Comparison of ENCODE assay signal across 14 cellular contexts in the genomic region with DNA sequence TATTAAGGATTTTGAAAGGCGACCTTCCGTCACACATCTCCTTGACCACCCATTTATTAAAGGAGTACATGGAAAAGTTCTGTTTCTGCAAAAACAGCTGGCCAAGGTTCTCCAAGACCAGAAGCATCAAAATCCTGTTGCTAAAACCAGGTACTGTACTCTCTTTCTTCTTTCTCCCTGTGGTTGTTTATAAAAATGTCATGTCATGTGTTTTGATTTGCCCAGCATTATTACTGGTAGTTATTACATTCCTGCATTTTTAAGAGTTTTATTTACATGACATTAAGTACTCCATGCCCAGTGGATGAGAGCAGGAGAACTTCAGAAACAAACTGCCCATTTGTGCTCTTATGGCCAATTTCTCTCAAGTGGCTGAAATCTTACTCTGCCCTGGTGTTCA.
DNase-seq lines count a peak whose midpoint lies in the region; ATAC-seq and TF ChIP-seq lines count a peak whose summit lies in the region.
"Had no signal": no experiment of that assay in that cellular context is flagged by ENCODE, and none has a peak within 500 bp of the region (broad histone marks: within the 10 kb centered on the region; RNA-seq: fewer than 3 reads in every experiment).

No MANE protein-coding gene starts in this region.

- no peaks in the 10 kb centered on the region for H4K20me1 ChIP-seq in neural progenitor cell (ENCODE audit: low read depth)
- H4K20me1 ChIP-seq: BLaER1 had no signal

- no peaks in the 10 kb centered on the region for H3K9me3 Mint-ChIP-seq in T-helper 2 cell treated with Interferon-gamma antibody and Interleukin-4, amounts not matched to agents 5 μg/mL and 100 μg/mL, for 36 hours
- H3K9me3 Mint-ChIP-seq in activated naive CD8-positive, alpha-beta T cell treated with anti-CD3 and anti-CD28 coated beads, Interleukin-2, amount 10 ng/mL, durations not matched to agents 7 days and 5 days = peaks cover 2% of the 10 kb centered on the region
- no peaks in the 10 kb centered on the region for H3K9me3 Mint-ChIP-seq in activated naive CD8-positive, alpha-beta T cell treated with anti-CD3 and anti-CD28 coated beads for 36 hours
- H3K9me3 Mint-ChIP-seq in neural progenitor cell = no peaks in the 10 kb centered on the region
- H3K9me3 Mint-ChIP-seq: CD14-positive monocyte; CD4-positive, alpha-beta memory T cell had no signal

- H3K27me3 Mint-ChIP-seq in T-helper 2 cell treated with Interferon-gamma antibody and Interleukin-4, amounts not matched to agents 5 μg/mL and 100 μg/mL, for 36 hours (ENCODE audit: low read depth) = no peaks in the 10 kb centered on the region
- peaks cover 7% of the 10 kb centered on the region for H3K27me3 Mint-ChIP-seq in activated naive CD8-positive, alpha-beta T cell treated with anti-CD3 and anti-CD28 coated beads, Interleukin-2, amount 10 ng/mL, durations not matched to agents 7 days and 5 days
- peaks cover 71% of the 10 kb centered on the region for H3K27me3 Mint-ChIP-seq in activated naive CD8-positive, alpha-beta T cell treated with anti-CD3 and anti-CD28 coated beads for 36 hours
- H3K27me3 Mint-ChIP-seq in neural progenitor cell (ENCODE audit: insufficient read depth, low read depth) = peaks cover 9% of the 10 kb centered on the region

- peak overlapping the region; percentile 80 for H3K4me3 Mint-ChIP-seq in T-helper 2 cell treated with Interferon-gamma antibody and Interleukin-4, amounts not matched to agents 5 μg/mL and 100 μg/mL, for 36 hours
- H3K4me3 Mint-ChIP-seq in activated naive CD8-positive, alpha-beta T cell treated with anti-CD3 and anti-CD28 coated beads, Interleukin-2, amount 10 ng/mL, durations not matched to agents 7 days and 5 days = peak overlapping the region; percentile 25
- no peak overlapping the region for H3K4me3 Mint-ChIP-seq in activated naive CD8-positive, alpha-beta T cell treated with anti-CD3 and anti-CD28 coated beads for 36 hours
- no peak overlapping the region for H3K4me3 Mint-ChIP-seq in neural progenitor cell

- peaks cover 18% of the 10 kb centered on the region for H3K79me2 ChIP-seq in neural progenitor cell (ENCODE audit: low read depth)

- no peak overlapping the region for H3K9ac ChIP-seq in neural progenitor cell
- H3K9ac ChIP-seq: BLaER1 had no signal

- no peaks in the 10 kb centered on the region for H3K9me3 ChIP-seq in neural progenitor cell (ENCODE audit: low read depth)
- H3K9me3 ChIP-seq: BLaER1 had no signal

- no peak overlapping the region for H2AFZ ChIP-seq in neural progenitor cell (replicated peaks)

- DNase-seq in T-helper 2 cell treated with Interferon-gamma antibody and Interleukin-4, amounts not matched to agents 5 μg/mL and 100 μg/mL, for 36 hours (ENCODE audit: low spot score) = no peak
- DNase-seq in T-helper 2 cell (no peak), neural progenitor cell (ENCODE audit: low spot score) (no peak), DMS53 (lab: John Stamatoyannopoulos, UW) (no peak)
- no peak for DNase-seq in activated naive CD8-positive, alpha-beta T cell treated with anti-CD3 and anti-CD28 coated beads, Interleukin-2, amount 10 ng/mL, durations not matched to agents 7 days and 5 days
- DNase-seq in activated naive CD8-positive, alpha-beta T cell treated with anti-CD3 and anti-CD28 coated beads for 36 hours = no peak
- no peak for DNase-seq in activated CD4-positive, CD25-positive, alpha-beta regulatory T cell (lab: John Stamatoyannopoulos, UW)
- DNase-seq: CD4-positive, alpha-beta memory T cell; GF-D8 had no signal

- TF ChIP-seq CTCF in VCaP (conservative IDR thresholded peaks at IDR 0.05) (no peak), neural progenitor cell (IDR thresholded peaks at IDR 0.05) (no peak)

- H3F3A ChIP-seq in neural progenitor cell (ENCODE audit: low read depth) = peaks cover 28% of the 10 kb centered on the region

- H3K4me3 ChIP-seq in neural progenitor cell = no peak overlapping the region
- H3K4me3 ChIP-seq: BLaER1 had no signal

- peak overlapping the region; percentile 47 for H3K27ac Mint-ChIP-seq in T-helper 2 cell treated with Interferon-gamma antibody and Interleukin-4, amounts not matched to agents 5 μg/mL and 100 μg/mL, for 36 hours
- H3K27ac Mint-ChIP-seq in activated naive CD8-positive, alpha-beta T cell treated with anti-CD3 and anti-CD28 coated beads, Interleukin-2, amount 10 ng/mL, durations not matched to agents 7 days and 5 days = no peak overlapping the region
- no peak overlapping the region for H3K27ac Mint-ChIP-seq in activated naive CD8-positive, alpha-beta T cell treated with anti-CD3 and anti-CD28 coated beads for 36 hours
- no peak overlapping the region for H3K27ac Mint-ChIP-seq in neural progenitor cell
- H3K27ac Mint-ChIP-seq: CD14-positive monocyte; CD4-positive, alpha-beta memory T cell had no signal

- H3K36me3 Mint-ChIP-seq in T-helper 2 cell treated with Interferon-gamma antibody and Interleukin-4, amounts not matched to agents 5 μg/mL and 100 μg/mL, for 36 hours (ENCODE audit: low read depth) = peaks cover 2% of the 10 kb centered on the region
- H3K36me3 Mint-ChIP-seq in activated naive CD8-positive, alpha-beta T cell treated with anti-CD3 and anti-CD28 coated beads, Interleukin-2, amount 10 ng/mL, durations not matched to agents 7 days and 5 days = peaks cover 10% of the 10 kb centered on the region
- H3K36me3 Mint-ChIP-seq in activated naive CD8-positive, alpha-beta T cell treated with anti-CD3 and anti-CD28 coated beads for 36 hours = no peaks in the 10 kb centered on the region
- H3K36me3 Mint-ChIP-seq in neural progenitor cell = no peaks in the 10 kb centered on the region
- H3K36me3 Mint-ChIP-seq: CD14-positive monocyte; CD4-positive, alpha-beta memory T cell had no signal

- ATAC-seq in activated naive CD8-positive, alpha-beta T cell treated with anti-CD3 and anti-CD28 coated beads, Interleukin-2, amount 10 ng/mL, durations not matched to agents 7 days and 5 days (ENCODE audit: low read depth) = no peak

- H3K27me3 ChIP-seq in neural progenitor cell = no peaks in the 10 kb centered on the region
- H3K27me3 ChIP-seq: BLaER1 had no signal

- peaks cover 72% of the 10 kb centered on the region for H3K4me1 ChIP-seq in neural progenitor cell

- H3K4me1 Mint-ChIP-seq in T-helper 2 cell treated with Interferon-gamma antibody and Interleukin-4, amounts not matched to agents 5 μg/mL and 100 μg/mL, for 36 hours (ENCODE audit: low read depth) = peaks cover 77% of the 10 kb centered on the region
- peaks cover 50% of the 10 kb centered on the region for H3K4me1 Mint-ChIP-seq in activated naive CD8-positive, alpha-beta T cell treated with anti-CD3 and anti-CD28 coated beads, Interleukin-2, amount 10 ng/mL, durations not matched to agents 7 days and 5 days
- peaks cover 40% of the 10 kb centered on the region for H3K4me1 Mint-ChIP-seq in activated naive CD8-positive, alpha-beta T cell treated with anti-CD3 and anti-CD28 coated beads for 36 hours
- peaks cover 39% of the 10 kb centered on the region for H3K4me1 Mint-ChIP-seq in neural progenitor cell

- POLR2A ChIA-PET in activated naive CD8-positive, alpha-beta T cell treated with anti-CD3 and anti-CD28 coated beads, Interleukin-2, amount 10 ng/mL, durations not matched to agents 7 days and 5 days (lab: Charles Lee) = no interaction called here

- 0 out of 2 replicates have a peak overlapping the region, but pooled peaks have one; percentile 25 for H3K27ac ChIP-seq in VCaP
- H3K27ac ChIP-seq in neural progenitor cell = peak overlapping the region; percentile 87
- H3K27ac ChIP-seq: 22Rv1, BLaER1, HL-60 had no signal

- H3K36me3 ChIP-seq in neural progenitor cell = no peaks in the 10 kb centered on the region
- H3K36me3 ChIP-seq: BLaER1 had no signal

- peak overlapping the region; percentile 62 for H3K4me2 ChIP-seq in neural progenitor cell

Comparison
In these comparisons a context has a peak if more than half of its experiments do, and no peak if none do; other contexts are left out.
1. H3K4me3 Mint-ChIP-seq: peak in T-helper 2 cell treated with Interferon-gamma antibody and Interleukin-4, amounts not matched to agents 5 μg/mL and 100 μg/mL, for 36 hours (single experiment) and activated naive CD8-positive, alpha-beta T cell treated with anti-CD3 and anti-CD28 coated beads, Interleukin-2, amount 10 ng/mL, durations not matched to agents 7 days and 5 days (single experiment); none in activated naive CD8-positive, alpha-beta T cell treated with anti-CD3 and anti-CD28 coated beads for 36 hours (single experiment) and neural progenitor cell (single experiment).